In genomic region chr3:156681003-156681402, GRCh38 we compare ENCODE assay signal across 8 cellular contexts. TPM values are rescaled to one million over a fixed set of nuclear protein-coding genes. Genes with fewer than 3 reads are reported as not detected.
DNase-seq lines count a peak whose midpoint lies in the region; ATAC-seq and TF ChIP-seq lines count a peak whose summit lies in the region.

No MANE protein-coding gene starts in this region.

- ATAC-seq in GM18519 (IDR thresholded peaks at IDR 0.05; ENCODE audit: low FRiP score, unreplicated experiment) = peak; percentile 58
- peak; percentile 48 for ATAC-seq in HG02970 (IDR thresholded peaks at IDR 0.05; ENCODE audit: low FRiP score, unreplicated experiment)

- TF ChIP-seq POLR2A in uterus (IDR thresholded peaks at IDR 0.05) = no peak

- H3K27me3 ChIP-seq in adipocyte (replicated peaks; ENCODE audit: control insufficient read depth, insufficient read depth, low read length) (no peaks in the 10 kb centered on the region), uterus (no peaks in the 10 kb centered on the region)

- intact Hi-C loops in uterus (cut with DNase I; ENCODE audit: low total_unique reads) = no loop called here

- peaks cover 88% of the 10 kb centered on the region for H3K4me1 ChIP-seq in adipocyte (ENCODE audit: control insufficient read depth, insufficient read depth, low read length)
- H3K4me1 ChIP-seq in uterus = peaks cover 7 to 31% of the 10 kb centered on the region in 2 donors

- H3K9ac ChIP-seq in adipocyte (ENCODE audit: low read length) = no peak overlapping the region

- H3K27ac ChIP-seq in uterus = peak overlapping the region; percentile 8 to 55

- peak; percentile 36 for DNase-seq in Ammon's horn (ENCODE audit: low spot score)
- peak; percentile 85 for DNase-seq in NCI-H2081 treated with DMSO at 0.1 percent for 48 hours (lab: John Stamatoyannopoulos, UW)
- DNase-seq in adipocyte (ENCODE audit: low read depth) = peak; percentile 54
- peak; percentile 74 for DNase-seq in islet precursor cell
- peak; percentile 49 to 53 for DNase-seq in uterus
- no peak for DNase-seq in iPS-NIHi7 (ENCODE audit: extremely low spot score)

- TF ChIP-seq CTCF in uterus (IDR thresholded peaks at IDR 0.05) = no peak

- peak overlapping the region; percentile 16 for H3K4me3 ChIP-seq in adipocyte (ENCODE audit: low read length)
- no peak overlapping the region for H3K4me3 ChIP-seq in uterus

- H3K9me3 ChIP-seq in adipocyte (ENCODE audit: control insufficient read depth, low read length) = no peaks in the 10 kb centered on the region
- no peaks in the 10 kb centered on the region for H3K9me3 ChIP-seq in uterus

- H3K36me3 ChIP-seq in adipocyte (ENCODE audit: control insufficient read depth, insufficient read depth, low read length, severe bottlenecking) (peaks cover 53% of the 10 kb centered on the region), uterus (no peaks in the 10 kb centered on the region)

RNA-seq across cellular contexts. Expression of gene TIPARP, which starts 6.6 kb away (rescaled TPM):
- total RNA-seq in uterus = 10 to 100 TPM; 17.9 to 58.5 (median 52.5) TPM
